In the genomic region with DNA sequence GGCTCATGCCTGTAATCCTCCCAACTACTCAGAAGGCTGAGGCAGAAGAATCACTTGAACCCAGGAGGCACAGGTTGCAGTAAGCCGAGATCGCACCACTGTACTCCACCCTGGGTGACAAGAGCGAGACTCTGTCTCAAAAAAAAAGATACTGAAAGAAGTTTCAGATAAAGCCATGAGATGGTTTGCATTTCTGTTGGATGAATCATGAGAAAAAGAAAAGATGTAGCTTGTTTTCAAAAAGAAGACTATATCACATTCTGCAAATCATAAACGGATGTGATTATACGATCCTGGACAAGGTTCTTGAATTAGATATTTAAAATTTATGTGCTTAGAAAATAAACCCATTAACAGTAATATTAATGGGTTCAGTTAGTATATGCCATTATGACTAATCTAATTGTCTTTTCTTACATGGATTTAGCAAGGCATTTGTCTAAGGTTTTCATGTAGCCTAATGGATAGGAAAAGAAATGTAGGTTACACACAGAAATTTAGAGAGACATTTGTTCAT, we compare ENCODE assay signal across 18 cellular contexts.
"Had no signal": no experiment of that assay in that cellular context is flagged by ENCODE, and none has a peak within 500 bp of the region (broad histone marks: within the 10 kb centered on the region; RNA-seq: fewer than 3 reads in every experiment).

No MANE protein-coding gene starts in this region.

- H3K9me3 ChIP-seq: right atrium auricular region, transverse colon, vagina had no signal

- H3K36me3 ChIP-seq: right atrium auricular region, transverse colon, vagina had no signal

- ATAC-seq: activated CD4-positive, CD25-positive, alpha-beta regulatory T cell treated with anti-CD3 and anti-CD28 coated beads, Interleukin-2, amount 50 U/mL, for 24 hours; activated CD8-positive, alpha-beta memory T cell treated with anti-CD3 and anti-CD28 coated beads, Interleukin-2, amount 10 ng/mL, durations not matched to agents 7 days and 5 days; activated naive CD8-positive, alpha-beta T cell treated with anti-CD3 and anti-CD28 coated beads, Interleukin-2, amount 50 U/mL, for 24 hours; left ventricle myocardium superior; natural killer cell treated with Interleukin-12 subunit alpha and Interleukin-12 subunit beta and Interleukin-15 and Interleukin-18, amount 100 ng/mL, for 72 hours; stimulated activated naive CD8-positive, alpha-beta T cell treated with anti-CD3 and anti-CD28 coated beads, Interleukin-15, Interleukin-2, amounts not matched to agents 100 U/mL and 50 U/mL, for 24 hours had no signal

- H3K27ac ChIP-seq: right atrium auricular region, transverse colon, vagina had no signal

- H3K27me3 ChIP-seq: right atrium auricular region, transverse colon, vagina had no signal

- FAIRE-seq: small intestine had no signal

- H3K4me1 ChIP-seq: right atrium auricular region, transverse colon, vagina had no signal

- H3K4me3 ChIP-seq: right atrium auricular region, transverse colon, vagina had no signal

- DNase-seq: activated CD8-positive, alpha-beta memory T cell treated with anti-CD3 and anti-CD28 coated beads, Interleukin-2, amount 10 ng/mL, durations not matched to agents 7 days and 5 days; activated naive CD4-positive, alpha-beta T cell treated with anti-CD3 and anti-CD28 coated beads for 36 hours; activated naive CD8-positive, alpha-beta T cell treated with anti-CD3 and anti-CD28 coated beads, Interleukin-2, amount 50 U/mL, for 24 hours; activated T-cell treated with anti-CD3 and anti-CD28 coated beads, Interleukin-2, amount 50 U/mL, for 1 hour; dermis blood vessel endothelial cell; endodermal cell; erythroblast; left ventricle myocardium superior; mesenchymal stem cell; small intestine; stimulated activated CD4-positive, alpha-beta T cell treated with anti-CD3 and anti-CD28 coated beads, Interleukin-4, amount 100 ng/mL, for 24 hours; stimulated activated CD8-positive, alpha-beta memory T cell treated with anti-CD3 and anti-CD28 coated beads, Interleukin-4, amount 100 ng/mL, for 48 hours; stimulated activated naive CD8-positive, alpha-beta T cell treated with anti-CD3 and anti-CD28 coated beads, Interleukin-15, Interleukin-2, amounts not matched to agents 100 U/mL and 50 U/mL, for 24 hours; transverse colon had no signal
